In the genomic region with DNA sequence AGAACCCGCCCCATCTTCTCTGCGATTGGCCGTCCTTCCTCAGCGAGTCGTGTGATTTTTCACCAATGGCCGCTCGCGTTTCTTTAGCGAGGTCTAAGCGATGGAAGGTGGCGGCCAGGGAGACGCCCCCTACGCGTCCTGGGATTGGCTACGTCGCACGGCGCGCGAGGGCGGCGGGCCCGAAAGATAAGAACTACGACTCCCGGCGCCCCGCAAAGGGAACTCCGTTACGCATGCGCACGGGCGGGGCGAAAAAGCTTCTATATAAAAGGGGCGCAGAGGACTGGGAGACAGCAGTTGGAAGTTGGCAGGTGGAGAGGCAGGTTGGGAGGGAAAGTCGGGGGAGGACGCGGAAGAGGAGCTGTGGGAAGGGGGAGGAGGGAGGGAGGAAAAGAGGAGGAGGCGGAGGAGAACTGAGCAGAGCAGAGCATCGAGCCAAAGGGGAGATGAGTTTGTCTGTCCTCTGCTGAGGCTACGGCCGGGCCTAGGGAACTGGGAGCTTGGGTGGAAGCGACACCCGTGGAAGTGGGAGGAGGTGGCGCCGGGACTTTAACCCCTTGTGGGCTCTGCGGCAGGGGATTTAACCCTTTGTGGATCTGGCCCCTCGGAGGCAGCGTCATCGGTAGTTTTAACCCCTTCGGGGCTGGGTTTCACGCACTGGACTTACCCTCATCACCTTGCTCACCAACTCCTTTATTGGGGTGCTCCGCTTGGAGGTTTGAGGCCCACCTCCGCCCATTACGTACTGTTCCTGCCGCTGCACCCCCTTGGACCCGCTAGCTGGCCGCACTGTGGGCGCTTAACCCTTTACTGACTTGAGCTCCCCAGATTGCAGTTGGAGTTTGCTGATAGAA, we compare ENCODE assay signal across 1 cellular context.
TF ChIP-seq lines count a peak whose summit lies in the region.

A gene with protein sequence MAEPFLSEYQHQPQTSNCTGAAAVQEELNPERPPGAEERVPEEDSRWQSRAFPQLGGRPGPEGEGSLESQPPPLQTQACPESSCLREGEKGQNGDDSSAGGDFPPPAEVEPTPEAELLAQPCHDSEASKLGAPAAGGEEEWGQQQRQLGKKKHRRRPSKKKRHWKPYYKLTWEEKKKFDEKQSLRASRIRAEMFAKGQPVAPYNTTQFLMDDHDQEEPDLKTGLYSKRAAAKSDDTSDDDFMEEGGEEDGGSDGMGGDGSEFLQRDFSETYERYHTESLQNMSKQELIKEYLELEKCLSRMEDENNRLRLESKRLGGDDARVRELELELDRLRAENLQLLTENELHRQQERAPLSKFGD (plus strand): TSS at position 293 of the 854 bp plus-strand sequence. CDS start 716 bp downstream, outside the sequence.

TF ChIP-seq in HepG2, 621 proteins besides CTCF, POLR2A, EP300 and RAD21 (continued from another document and continues in another):
- TF ChIP-seq, protein P1, sequence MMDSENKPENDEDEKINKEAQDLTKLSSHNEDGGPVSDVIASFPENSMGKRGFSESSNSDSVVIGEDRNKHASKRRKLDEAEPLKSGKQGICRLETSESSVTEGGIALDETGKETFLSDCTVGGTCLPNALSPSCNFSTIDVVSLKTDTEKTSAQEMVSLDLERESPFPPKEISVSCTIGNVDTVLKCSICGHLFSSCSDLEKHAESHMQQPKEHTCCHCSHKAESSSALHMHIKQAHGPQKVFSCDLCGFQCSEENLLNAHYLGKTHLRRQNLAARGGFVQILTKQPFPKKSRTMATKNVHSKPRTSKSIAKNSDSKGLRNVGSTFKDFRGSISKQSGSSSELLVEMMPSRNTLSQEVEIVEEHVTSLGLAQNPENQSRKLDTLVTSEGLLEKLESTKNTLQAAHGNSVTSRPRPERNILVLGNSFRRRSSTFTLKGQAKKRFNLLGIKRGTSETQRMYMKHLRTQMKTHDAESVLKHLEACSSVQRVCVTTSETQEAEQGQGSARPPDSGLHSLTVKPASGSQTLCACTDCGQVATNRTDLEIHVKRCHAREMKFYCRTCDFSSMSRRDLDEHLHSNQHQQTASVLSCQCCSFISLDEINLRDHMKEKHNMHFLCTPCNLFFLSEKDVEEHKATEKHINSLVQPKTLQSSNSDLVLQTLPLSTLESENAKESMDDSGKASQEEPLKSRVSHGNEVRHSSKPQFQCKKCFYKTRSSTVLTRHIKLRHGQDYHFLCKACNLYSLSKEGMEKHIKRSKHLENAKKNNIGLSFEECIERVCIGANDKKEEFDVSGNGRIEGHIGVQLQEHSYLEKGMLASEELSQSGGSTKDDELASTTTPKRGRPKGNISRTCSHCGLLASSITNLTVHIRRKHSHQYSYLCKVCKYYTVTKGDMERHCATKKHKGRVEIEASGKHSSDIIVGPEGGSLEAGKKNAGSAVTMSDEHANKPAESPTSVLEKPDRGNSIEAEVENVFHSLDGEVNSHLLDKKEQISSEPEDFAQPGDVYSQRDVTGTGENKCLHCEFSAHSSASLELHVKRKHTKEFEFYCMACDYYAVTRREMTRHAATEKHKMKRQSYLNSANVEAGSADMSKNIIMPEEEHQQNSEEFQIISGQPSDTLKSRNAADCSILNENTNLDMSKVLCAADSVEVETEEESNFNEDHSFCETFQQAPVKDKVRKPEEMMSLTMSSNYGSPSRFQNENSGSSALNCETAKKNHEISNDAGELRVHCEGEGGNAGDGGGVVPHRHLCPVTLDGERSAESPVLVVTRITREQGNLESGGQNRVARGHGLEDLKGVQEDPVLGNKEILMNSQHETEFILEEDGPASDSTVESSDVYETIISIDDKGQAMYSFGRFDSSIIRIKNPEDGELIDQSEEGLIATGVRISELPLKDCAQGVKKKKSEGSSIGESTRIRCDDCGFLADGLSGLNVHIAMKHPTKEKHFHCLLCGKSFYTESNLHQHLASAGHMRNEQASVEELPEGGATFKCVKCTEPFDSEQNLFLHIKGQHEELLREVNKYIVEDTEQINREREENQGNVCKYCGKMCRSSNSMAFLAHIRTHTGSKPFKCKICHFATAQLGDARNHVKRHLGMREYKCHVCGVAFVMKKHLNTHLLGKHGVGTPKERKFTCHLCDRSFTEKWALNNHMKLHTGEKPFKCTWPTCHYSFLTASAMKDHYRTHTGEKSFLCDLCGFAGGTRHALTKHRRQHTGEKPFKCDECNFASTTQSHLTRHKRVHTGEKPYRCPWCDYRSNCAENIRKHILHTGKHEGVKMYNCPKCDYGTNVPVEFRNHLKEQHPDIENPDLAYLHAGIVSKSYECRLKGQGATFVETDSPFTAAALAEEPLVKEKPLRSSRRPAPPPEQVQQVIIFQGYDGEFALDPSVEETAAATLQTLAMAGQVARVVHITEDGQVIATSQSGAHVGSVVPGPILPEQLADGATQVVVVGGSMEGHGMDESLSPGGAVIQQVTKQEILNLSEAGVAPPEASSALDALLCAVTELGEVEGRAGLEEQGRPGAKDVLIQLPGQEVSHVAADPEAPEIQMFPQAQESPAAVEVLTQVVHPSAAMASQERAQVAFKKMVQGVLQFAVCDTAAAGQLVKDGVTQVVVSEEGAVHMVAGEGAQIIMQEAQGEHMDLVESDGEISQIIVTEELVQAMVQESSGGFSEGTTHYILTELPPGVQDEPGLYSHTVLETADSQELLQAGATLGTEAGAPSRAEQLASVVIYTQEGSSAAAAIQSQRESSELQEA (CRISPR knock-in tag; IDR thresholded peaks at IDR 0.05; ENCODE audit: not compliant biosample characterization): peak; percentile 82
- TF ChIP-seq ZNF792 (CRISPR knock-in tag; IDR thresholded peaks at IDR 0.05): peak; percentile 93
- no peak for TF ChIP-seq FOXM1 (CRISPR knock-in tag; IDR thresholded peaks at IDR 0.05)
- peak; percentile 86; the same call in 1 of the 2 replicates for TF ChIP-seq KAT7 (CRISPR knock-in tag; IDR thresholded peaks at IDR 0.05; ENCODE audit: borderline replicate concordance)
- TF ChIP-seq ZNF501 (CRISPR knock-in tag; IDR thresholded peaks at IDR 0.05): peak; percentile 23; the same call in 1 of the 2 replicates
- TF ChIP-seq NAIF1 (CRISPR knock-in tag; IDR thresholded peaks at IDR 0.05; ENCODE audit: borderline replicate concordance): 0 out of 2 replicates have a peak, but pooled peaks have one; percentile 7
- TF ChIP-seq, protein P2, sequence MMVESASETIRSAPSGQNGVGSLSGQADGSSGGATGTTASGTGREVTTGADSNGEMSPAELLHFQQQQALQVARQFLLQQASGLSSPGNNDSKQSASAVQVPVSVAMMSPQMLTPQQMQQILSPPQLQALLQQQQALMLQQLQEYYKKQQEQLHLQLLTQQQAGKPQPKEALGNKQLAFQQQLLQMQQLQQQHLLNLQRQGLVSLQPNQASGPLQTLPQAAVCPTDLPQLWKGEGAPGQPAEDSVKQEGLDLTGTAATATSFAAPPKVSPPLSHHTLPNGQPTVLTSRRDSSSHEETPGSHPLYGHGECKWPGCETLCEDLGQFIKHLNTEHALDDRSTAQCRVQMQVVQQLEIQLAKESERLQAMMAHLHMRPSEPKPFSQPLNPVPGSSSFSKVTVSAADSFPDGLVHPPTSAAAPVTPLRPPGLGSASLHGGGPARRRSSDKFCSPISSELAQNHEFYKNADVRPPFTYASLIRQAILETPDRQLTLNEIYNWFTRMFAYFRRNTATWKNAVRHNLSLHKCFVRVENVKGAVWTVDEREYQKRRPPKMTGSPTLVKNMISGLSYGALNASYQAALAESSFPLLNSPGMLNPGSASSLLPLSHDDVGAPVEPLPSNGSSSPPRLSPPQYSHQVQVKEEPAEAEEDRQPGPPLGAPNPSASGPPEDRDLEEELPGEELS (CRISPR knock-in tag; IDR thresholded peaks at IDR 0.05): peak; percentile 73
- TF ChIP-seq, protein P3, sequence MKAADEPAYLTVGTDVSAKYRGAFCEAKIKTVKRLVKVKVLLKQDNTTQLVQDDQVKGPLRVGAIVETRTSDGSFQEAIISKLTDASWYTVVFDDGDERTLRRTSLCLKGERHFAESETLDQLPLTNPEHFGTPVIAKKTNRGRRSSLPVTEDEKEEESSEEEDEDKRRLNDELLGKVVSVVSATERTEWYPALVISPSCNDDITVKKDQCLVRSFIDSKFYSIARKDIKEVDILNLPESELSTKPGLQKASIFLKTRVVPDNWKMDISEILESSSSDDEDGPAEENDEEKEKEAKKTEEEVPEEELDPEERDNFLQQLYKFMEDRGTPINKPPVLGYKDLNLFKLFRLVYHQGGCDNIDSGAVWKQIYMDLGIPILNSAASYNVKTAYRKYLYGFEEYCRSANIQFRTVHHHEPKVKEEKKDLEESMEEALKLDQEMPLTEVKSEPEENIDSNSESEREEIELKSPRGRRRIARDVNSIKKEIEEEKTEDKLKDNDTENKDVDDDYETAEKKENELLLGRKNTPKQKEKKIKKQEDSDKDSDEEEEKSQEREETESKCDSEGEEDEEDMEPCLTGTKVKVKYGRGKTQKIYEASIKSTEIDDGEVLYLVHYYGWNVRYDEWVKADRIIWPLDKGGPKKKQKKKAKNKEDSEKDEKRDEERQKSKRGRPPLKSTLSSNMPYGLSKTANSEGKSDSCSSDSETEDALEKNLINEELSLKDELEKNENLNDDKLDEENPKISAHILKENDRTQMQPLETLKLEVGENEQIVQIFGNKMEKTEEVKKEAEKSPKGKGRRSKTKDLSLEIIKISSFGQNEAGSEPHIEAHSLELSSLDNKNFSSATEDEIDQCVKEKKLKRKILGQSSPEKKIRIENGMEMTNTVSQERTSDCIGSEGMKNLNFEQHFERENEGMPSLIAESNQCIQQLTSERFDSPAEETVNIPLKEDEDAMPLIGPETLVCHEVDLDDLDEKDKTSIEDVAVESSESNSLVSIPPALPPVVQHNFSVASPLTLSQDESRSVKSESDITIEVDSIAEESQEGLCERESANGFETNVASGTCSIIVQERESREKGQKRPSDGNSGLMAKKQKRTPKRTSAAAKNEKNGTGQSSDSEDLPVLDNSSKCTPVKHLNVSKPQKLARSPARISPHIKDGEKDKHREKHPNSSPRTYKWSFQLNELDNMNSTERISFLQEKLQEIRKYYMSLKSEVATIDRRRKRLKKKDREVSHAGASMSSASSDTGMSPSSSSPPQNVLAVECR (CRISPR knock-in tag; IDR thresholded peaks at IDR 0.05; ENCODE audit: borderline replicate concordance): peak; percentile 83
- TF ChIP-seq ZKSCAN1 (IDR thresholded peaks at IDR 0.05; ENCODE audit: low read length): peak; percentile 74; the same call in 1 of the 2 replicates
- no peak; the same call in 1 of the 2 replicates for TF ChIP-seq FOXK1 (CRISPR knock-in tag; IDR thresholded peaks at IDR 0.05; ENCODE audit: borderline replicate concordance, low read depth)
- peak; percentile 91 for TF ChIP-seq HCFC1 (IDR thresholded peaks at IDR 0.05; ENCODE audit: low read depth, low read length)
- TF ChIP-seq RNF2 (conservative IDR thresholded peaks at IDR 0.05; ENCODE audit: low read depth): no peak
- peak; percentile 71; the same call in 1 of the 2 replicates for TF ChIP-seq FOXC1 (CRISPR knock-in tag; IDR thresholded peaks at IDR 0.05; ENCODE audit: borderline replicate concordance)
- no peak for TF ChIP-seq HHEX (CRISPR knock-in tag; IDR thresholded peaks at IDR 0.05)
- TF ChIP-seq, protein P4, sequence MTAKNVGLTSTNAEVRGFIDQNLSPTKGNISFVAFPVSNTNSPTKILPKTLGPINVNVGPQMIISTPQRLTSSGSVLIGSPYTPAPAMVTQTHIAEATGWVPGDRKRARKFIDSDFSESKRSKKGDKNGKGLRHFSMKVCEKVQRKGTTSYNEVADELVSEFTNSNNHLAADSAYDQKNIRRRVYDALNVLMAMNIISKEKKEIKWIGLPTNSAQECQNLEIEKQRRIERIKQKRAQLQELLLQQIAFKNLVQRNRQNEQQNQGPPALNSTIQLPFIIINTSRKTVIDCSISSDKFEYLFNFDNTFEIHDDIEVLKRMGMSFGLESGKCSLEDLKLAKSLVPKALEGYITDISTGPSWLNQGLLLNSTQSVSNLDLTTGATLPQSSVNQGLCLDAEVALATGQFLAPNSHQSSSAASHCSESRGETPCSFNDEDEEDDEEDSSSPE (CRISPR knock-in tag; IDR thresholded peaks at IDR 0.05): peak; percentile 87
- TF ChIP-seq MXD4 (CRISPR knock-in tag; IDR thresholded peaks at IDR 0.05): peak; percentile 86
- TF ChIP-seq ZNF160 (CRISPR knock-in tag; IDR thresholded peaks at IDR 0.05): peak; percentile 94
- 0 out of 2 replicates have a peak, but pooled peaks have one; percentile 76 for TF ChIP-seq ZNF713 (CRISPR knock-in tag; IDR thresholded peaks at IDR 0.05)
- no peak for TF ChIP-seq KAT2B (IDR thresholded peaks at IDR 0.05; ENCODE audit: borderline replicate concordance, low read depth, low read length)
- TF ChIP-seq ZNF33A (CRISPR knock-in tag; IDR thresholded peaks at IDR 0.05; ENCODE audit: borderline replicate concordance): no peak
- TF ChIP-seq TSC22D2 (CRISPR knock-in tag; IDR thresholded peaks at IDR 0.05; ENCODE audit: borderline replicate concordance): peak; percentile 68
- no peak; the same call in 1 of the 2 replicates for TF ChIP-seq SMAD3 (CRISPR knock-in tag; IDR thresholded peaks at IDR 0.05)
- no peak; the same call in 1 of the 2 replicates for TF ChIP-seq ZNF383 (CRISPR knock-in tag; IDR thresholded peaks at IDR 0.05; ENCODE audit: borderline replicate concordance)
- no peak for TF ChIP-seq KLF12 (CRISPR knock-in tag; IDR thresholded peaks at IDR 0.05; ENCODE audit: borderline replicate concordance)
- TF ChIP-seq ZNF619 (CRISPR knock-in tag; IDR thresholded peaks at IDR 0.05): peak; percentile 96
- peak; percentile 91; the same call in 1 of the 2 replicates for TF ChIP-seq ZNF816 (CRISPR knock-in tag; IDR thresholded peaks at IDR 0.05; ENCODE audit: borderline replicate concordance)
- TF ChIP-seq TBX3 (IDR thresholded peaks at IDR 0.05; ENCODE audit: borderline replicate concordance): peak; percentile 81; the same call in 1 of the 2 replicates
- TF ChIP-seq, protein P5, sequence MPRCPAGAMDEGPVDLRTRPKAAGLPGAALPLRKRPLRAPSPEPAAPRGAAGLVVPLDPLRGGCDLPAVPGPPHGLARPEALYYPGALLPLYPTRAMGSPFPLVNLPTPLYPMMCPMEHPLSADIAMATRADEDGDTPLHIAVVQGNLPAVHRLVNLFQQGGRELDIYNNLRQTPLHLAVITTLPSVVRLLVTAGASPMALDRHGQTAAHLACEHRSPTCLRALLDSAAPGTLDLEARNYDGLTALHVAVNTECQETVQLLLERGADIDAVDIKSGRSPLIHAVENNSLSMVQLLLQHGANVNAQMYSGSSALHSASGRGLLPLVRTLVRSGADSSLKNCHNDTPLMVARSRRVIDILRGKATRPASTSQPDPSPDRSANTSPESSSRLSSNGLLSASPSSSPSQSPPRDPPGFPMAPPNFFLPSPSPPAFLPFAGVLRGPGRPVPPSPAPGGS (CRISPR knock-in tag; IDR thresholded peaks at IDR 0.05): peak; percentile 45; the same call in 1 of the 2 replicates
- TF ChIP-seq ZNF7 (CRISPR knock-in tag; IDR thresholded peaks at IDR 0.05): 0 out of 2 replicates have a peak, but pooled peaks have one; percentile 28
- no peak for TF ChIP-seq EHMT2 (IDR thresholded peaks at IDR 0.05; ENCODE audit: borderline replicate concordance, low read depth, low read length)
- no peak for TF ChIP-seq ZNF790 (CRISPR knock-in tag; IDR thresholded peaks at IDR 0.05; ENCODE audit: borderline replicate concordance)
- TF ChIP-seq ZNF670 (CRISPR knock-in tag; IDR thresholded peaks at IDR 0.05; ENCODE audit: borderline replicate concordance): peak; percentile 88; the same call in 1 of the 2 replicates
- peak; percentile 77; the same call in 1 of the 2 replicates for TF ChIP-seq ZNF441 (CRISPR knock-in tag; IDR thresholded peaks at IDR 0.05; ENCODE audit: borderline replicate concordance)
- no peak for TF ChIP-seq FLYWCH1 (CRISPR knock-in tag; IDR thresholded peaks at IDR 0.05)
